Comparison of ENCODE assay signal across 10 cellular contexts in genomic region chr10:74223755-74224530, GRCh38.
DNase-seq lines count a peak whose midpoint lies in the region; ATAC-seq, FAIRE-seq and TF ChIP-seq lines count a peak whose summit lies in the region.
"Had no signal": no experiment of that assay in that cellular context is flagged by ENCODE, and none has a peak within 500 bp of the region (broad histone marks: within the 10 kb centered on the region; RNA-seq: fewer than 3 reads in every experiment).

No MANE protein-coding gene starts in this region.

- peak overlapping the region; percentile 35 to 64 for H3K27ac Mint-ChIP-seq in natural killer cell treated with Interleukin-12 subunit alpha and Interleukin-12 subunit beta and Interleukin-15 and Interleukin-18, amount 100 ng/mL, for 72 hours
- H3K27ac Mint-ChIP-seq in natural killer cell, result no peak overlapping the region
- H3K27ac Mint-ChIP-seq in WTC11, result peak overlapping the region; percentile 8; the same call in 1 of the 2 replicates

- no peak for DNase-seq in natural killer cell treated with Interleukin-12 subunit alpha and Interleukin-12 subunit beta and Interleukin-15 and Interleukin-18, amount 100 ng/mL, for 72 hours (ENCODE audit: low spot score)
- DNase-seq in natural killer cell, result no peak
- no peak for DNase-seq in WTC11 (ENCODE audit: low spot score)
- peak; percentile 68 for DNase-seq in fibroblast of peridontal ligament (ENCODE audit: extremely low read depth)
- DNase-seq in urothelium cell line (ENCODE audit: low spot score), result peak; percentile 59
- DNase-seq in HUDEP-2 (lab: John Stamatoyannopoulos, UW; ENCODE audit: unreplicated experiment in 76 of 76), result no peak
- no peak for DNase-seq in cardiac septum (ENCODE audit: low spot score)
- no peak for DNase-seq in NCI-H2029 treated with DMSO at 0.1 percent for 48 hours (lab: John Stamatoyannopoulos, UW)
- DNase-seq: cortex of kidney, NCI-H2171 had no signal

- POLR2A ChIA-PET in WTC11 (lab: Charles Lee), result no interaction called here

- TF ChIP-seq CTCF in natural killer cell (IDR thresholded peaks at IDR 0.05) (no peak), WTC11 (IDR thresholded peaks at IDR 0.05) (no peak)

- peak in 1 of 2 donors; percentile 82 for ATAC-seq in natural killer cell treated with Interleukin-12 subunit alpha and Interleukin-12 subunit beta and Interleukin-15 and Interleukin-18, amount 100 ng/mL, for 72 hours
- ATAC-seq in natural killer cell (no peak), WTC11 (no peak)

- H3K4me1 Mint-ChIP-seq in natural killer cell treated with Interleukin-12 subunit alpha and Interleukin-12 subunit beta and Interleukin-15 and Interleukin-18, amount 100 ng/mL, for 72 hours (ENCODE audit: low read depth in 2 of 2), result peaks cover 8 to 12% of the 10 kb centered on the region in 2 donors
- peaks cover 8 to 9% of the 10 kb centered on the region in 2 donors for H3K4me1 Mint-ChIP-seq in natural killer cell
- H3K4me1 Mint-ChIP-seq in WTC11, result no peaks in the 10 kb centered on the region; the same call in 1 of the 2 replicates

- no peaks in the 10 kb centered on the region for H3K36me3 Mint-ChIP-seq in natural killer cell treated with Interleukin-12 subunit alpha and Interleukin-12 subunit beta and Interleukin-15 and Interleukin-18, amount 100 ng/mL, for 72 hours
- H3K36me3 Mint-ChIP-seq in natural killer cell (no peaks in the 10 kb centered on the region), WTC11 (no peaks in the 10 kb centered on the region)

- CTCF ChIA-PET in WTC11 (lab: Charles Lee), result no interaction called here

- H3K4me3 Mint-ChIP-seq in natural killer cell treated with Interleukin-12 subunit alpha and Interleukin-12 subunit beta and Interleukin-15 and Interleukin-18, amount 100 ng/mL, for 72 hours, result peak overlapping the region; percentile 44
- H3K4me3 Mint-ChIP-seq in natural killer cell (no peak overlapping the region), WTC11 (no peak overlapping the region)

- intact Hi-C loops in natural killer cell (cut with micrococcal nuclease) (no loop called here), cardiac septum (cut with DNase I) (no loop called here)

- no peaks in the 10 kb centered on the region for H3K27me3 Mint-ChIP-seq in natural killer cell treated with Interleukin-12 subunit alpha and Interleukin-12 subunit beta and Interleukin-15 and Interleukin-18, amount 100 ng/mL, for 72 hours
- no peaks in the 10 kb centered on the region for H3K27me3 Mint-ChIP-seq in natural killer cell (ENCODE audit: low read depth in 2 of 2)
- no peaks in the 10 kb centered on the region for H3K27me3 Mint-ChIP-seq in WTC11 (ENCODE audit: low read depth)

- FAIRE-seq in urothelium cell line (lab: Jason Lieb, UNC), result no peak

- no peaks in the 10 kb centered on the region for H3K9me3 Mint-ChIP-seq in natural killer cell treated with Interleukin-12 subunit alpha and Interleukin-12 subunit beta and Interleukin-15 and Interleukin-18, amount 100 ng/mL, for 72 hours
- H3K9me3 Mint-ChIP-seq in natural killer cell (no peaks in the 10 kb centered on the region), WTC11 (0 out of 2 replicates have a peak, but pooled peaks cover 6% of the 10 kb centered on the region)

TF ChIP-seq in WTC11, 78 proteins besides CTCF, POLR2A, EP300 and RAD21:
- TF ChIP-seq, protein P1, sequence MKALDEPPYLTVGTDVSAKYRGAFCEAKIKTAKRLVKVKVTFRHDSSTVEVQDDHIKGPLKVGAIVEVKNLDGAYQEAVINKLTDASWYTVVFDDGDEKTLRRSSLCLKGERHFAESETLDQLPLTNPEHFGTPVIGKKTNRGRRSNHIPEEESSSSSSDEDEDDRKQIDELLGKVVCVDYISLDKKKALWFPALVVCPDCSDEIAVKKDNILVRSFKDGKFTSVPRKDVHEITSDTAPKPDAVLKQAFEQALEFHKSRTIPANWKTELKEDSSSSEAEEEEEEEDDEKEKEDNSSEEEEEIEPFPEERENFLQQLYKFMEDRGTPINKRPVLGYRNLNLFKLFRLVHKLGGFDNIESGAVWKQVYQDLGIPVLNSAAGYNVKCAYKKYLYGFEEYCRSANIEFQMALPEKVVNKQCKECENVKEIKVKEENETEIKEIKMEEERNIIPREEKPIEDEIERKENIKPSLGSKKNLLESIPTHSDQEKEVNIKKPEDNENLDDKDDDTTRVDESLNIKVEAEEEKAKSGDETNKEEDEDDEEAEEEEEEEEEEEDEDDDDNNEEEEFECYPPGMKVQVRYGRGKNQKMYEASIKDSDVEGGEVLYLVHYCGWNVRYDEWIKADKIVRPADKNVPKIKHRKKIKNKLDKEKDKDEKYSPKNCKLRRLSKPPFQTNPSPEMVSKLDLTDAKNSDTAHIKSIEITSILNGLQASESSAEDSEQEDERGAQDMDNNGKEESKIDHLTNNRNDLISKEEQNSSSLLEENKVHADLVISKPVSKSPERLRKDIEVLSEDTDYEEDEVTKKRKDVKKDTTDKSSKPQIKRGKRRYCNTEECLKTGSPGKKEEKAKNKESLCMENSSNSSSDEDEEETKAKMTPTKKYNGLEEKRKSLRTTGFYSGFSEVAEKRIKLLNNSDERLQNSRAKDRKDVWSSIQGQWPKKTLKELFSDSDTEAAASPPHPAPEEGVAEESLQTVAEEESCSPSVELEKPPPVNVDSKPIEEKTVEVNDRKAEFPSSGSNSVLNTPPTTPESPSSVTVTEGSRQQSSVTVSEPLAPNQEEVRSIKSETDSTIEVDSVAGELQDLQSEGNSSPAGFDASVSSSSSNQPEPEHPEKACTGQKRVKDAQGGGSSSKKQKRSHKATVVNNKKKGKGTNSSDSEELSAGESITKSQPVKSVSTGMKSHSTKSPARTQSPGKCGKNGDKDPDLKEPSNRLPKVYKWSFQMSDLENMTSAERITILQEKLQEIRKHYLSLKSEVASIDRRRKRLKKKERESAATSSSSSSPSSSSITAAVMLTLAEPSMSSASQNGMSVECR (CRISPR knock-in tag; IDR thresholded peaks at IDR 0.05; ENCODE audit: borderline replicate concordance), result no peak
- TF ChIP-seq ESRRA (CRISPR knock-in tag; IDR thresholded peaks at IDR 0.05; ENCODE audit: borderline replicate concordance), result no peak
- no peak for TF ChIP-seq NR3C1 (CRISPR knock-in tag; conservative IDR thresholded peaks at IDR 0.05; ENCODE audit: low read depth)
- no peak for TF ChIP-seq TEAD4 (CRISPR knock-in tag; IDR thresholded peaks at IDR 0.05)
- TF ChIP-seq MYBL2 (CRISPR knock-in tag; IDR thresholded peaks at IDR 0.05), result no peak
- no peak for TF ChIP-seq RORB (CRISPR knock-in tag; IDR thresholded peaks at IDR 0.05)
- no peak for TF ChIP-seq NFE2L1 (CRISPR knock-in tag; IDR thresholded peaks at IDR 0.05)
- TF ChIP-seq ZNF671 (CRISPR knock-in tag; IDR thresholded peaks at IDR 0.05), result no peak
TF ChIP-seq in WTC11: peak in this region for 0.

Comparison
In these comparisons a context has a peak if more than half of its experiments do, and no peak if none do; other contexts are left out.
1. H3K27ac Mint-ChIP-seq: peak in natural killer cell treated with Interleukin-12 subunit alpha and Interleukin-12 subunit beta and Interleukin-15 and Interleukin-18, amount 100 ng/mL, for 72 hours (2 of 2) and WTC11 (single experiment); none in natural killer cell (0 of 2).
2. DNase-seq: peak in fibroblast of peridontal ligament (single experiment) and urothelium cell line (single experiment); none in natural killer cell treated with Interleukin-12 subunit alpha and Interleukin-12 subunit beta and Interleukin-15 and Interleukin-18, amount 100 ng/mL, for 72 hours (single experiment), natural killer cell (single experiment), WTC11 (single experiment), HUDEP-2 (0 of 76), cardiac septum (single experiment) and NCI-H2029 treated with DMSO at 0.1 percent for 48 hours (single experiment).